In the genomic region with DNA sequence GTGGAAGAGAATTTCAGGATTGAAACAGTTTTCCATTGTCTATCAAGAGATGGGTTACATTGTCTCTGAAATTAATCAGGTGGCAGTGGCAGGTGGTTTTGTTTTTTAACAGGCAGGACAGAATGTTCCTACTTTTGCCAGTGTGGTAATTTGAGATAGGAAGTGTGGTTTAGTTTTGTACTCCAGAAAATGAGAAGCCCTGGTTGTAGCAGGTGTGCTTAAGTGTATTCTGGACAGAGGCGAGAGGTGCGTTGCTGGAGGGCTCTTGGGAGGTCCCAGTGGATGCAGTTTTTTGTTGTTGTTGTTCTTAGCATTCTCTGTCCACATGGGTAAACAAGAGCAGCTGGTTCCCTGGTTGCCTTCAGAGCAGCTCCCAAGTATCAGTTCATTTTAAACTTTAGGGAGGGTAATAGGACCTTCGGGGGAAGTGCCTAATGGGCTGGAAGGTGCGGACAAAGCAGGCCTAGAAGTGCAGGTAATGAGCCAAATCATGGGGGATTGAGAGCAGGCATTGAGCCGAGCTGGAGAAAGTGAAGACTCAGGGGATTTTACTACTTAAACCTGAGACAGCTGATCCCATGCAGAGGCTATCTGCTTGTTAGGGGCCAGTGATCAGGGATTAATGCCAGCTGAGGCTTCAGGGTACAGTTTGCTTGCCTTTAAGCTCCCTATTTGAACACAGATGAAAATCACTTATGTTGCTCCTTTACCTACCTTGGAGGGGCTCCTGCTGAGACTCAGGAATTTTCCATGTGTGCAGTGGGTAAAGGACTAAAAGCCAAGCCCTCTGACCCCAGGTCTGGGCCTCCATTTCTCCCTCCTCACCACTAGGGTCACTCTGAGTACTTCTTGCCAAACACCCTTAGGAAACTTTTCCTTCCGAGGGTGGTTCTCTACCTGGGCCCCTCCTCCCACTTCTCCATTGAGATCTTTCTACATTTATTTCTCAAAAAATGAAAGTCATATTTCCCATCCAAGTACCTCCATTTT, we compare ENCODE assay signal across 14 cellular contexts. TPM values are rescaled to one million over a fixed set of nuclear protein-coding genes. Genes with fewer than 3 reads are reported as not detected.
DNase-seq lines count a peak whose midpoint lies in the region; ATAC-seq and TF ChIP-seq lines count a peak whose summit lies in the region.
"Had no signal": no experiment of that assay in that cellular context is flagged by ENCODE, and none has a peak within 500 bp of the region (broad histone marks: within the 10 kb centered on the region; RNA-seq: fewer than 3 reads in every experiment).

No MANE protein-coding gene starts in this region.

- intact Hi-C loops in dorsolateral prefrontal cortex (cut with DNase I): loop anchor here in 1 of 2 donors (10.0 kb wide), 1 partner anchor 346 kb away; no protein-coding TSS in a partner anchor
- intact Hi-C loops in gastrocnemius medialis (cut with DNase I; ENCODE audit: low total_unique reads): loop anchor here (5.0 to 10.0 kb wide), 3 partner anchors 367 to 758 kb away; a partner anchor contains a TSS

- H3K9me3 ChIP-seq in gastrocnemius medialis: no peaks in the 10 kb centered on the region
- H3K9me3 ChIP-seq: Caco-2, colonic mucosa had no signal

- DNase-seq in NCI-H2029 treated with DMSO at 0.1 percent for 48 hours (lab: John Stamatoyannopoulos, UW) (peak; percentile 74), dorsolateral prefrontal cortex (no peak), gastrocnemius medialis (peak; percentile 47 to 53), NK-92 (lab: John Stamatoyannopoulos, UW; ENCODE audit: unreplicated experiment) (no peak), AML-193 (lab: John Stamatoyannopoulos, UW) (no peak)
- no peak for DNase-seq in stimulated activated naive CD8-positive, alpha-beta T cell treated with anti-CD3 and anti-CD28 coated beads, Interleukin-15, Interleukin-2, amounts not matched to agents 100 U/mL and 50 U/mL, for 24 hours
- DNase-seq: activated CD4-positive, alpha-beta T cell treated with anti-CD3 and anti-CD28 coated beads for 48 hours; activated naive CD4-positive, alpha-beta T cell treated with Interleukin-2 at 50 U/mL for 16 hours; colonic mucosa had no signal

- H3K4me3 ChIP-seq in GM12875 (ENCODE audit: low read depth, low read length): no peak overlapping the region
- H3K4me3 ChIP-seq in dorsolateral prefrontal cortex: no peak overlapping the region
- peak overlapping the region in 2 of 4 donors; percentile 1 to 14 for H3K4me3 ChIP-seq in gastrocnemius medialis
- H3K4me3 ChIP-seq: colonic mucosa, skin epidermis had no signal

- H3K27ac ChIP-seq in dorsolateral prefrontal cortex: peak overlapping the region in 40 of 59 donors; percentile 0 to 73 (median 46)
- H3K27ac ChIP-seq in gastrocnemius medialis: peak overlapping the region; percentile 93 to 95 (median 94)
- H3K27ac ChIP-seq: colonic mucosa, skin epidermis had no signal

- H3K4me1 ChIP-seq in gastrocnemius medialis: peaks cover 37 to 64% of the 10 kb centered on the region in 2 donors
- H3K4me1 ChIP-seq: Caco-2 had no signal

- peak; percentile 68 to 82 for TF ChIP-seq POLR2A in gastrocnemius medialis (IDR thresholded peaks at IDR 0.05)

- H3K36me3 ChIP-seq in gastrocnemius medialis: peaks cover 0 to 25% of the 10 kb centered on the region in 2 donors
- H3K36me3 ChIP-seq: colonic mucosa had no signal

- no peaks in the 10 kb centered on the region for H3K27me3 ChIP-seq in dorsolateral prefrontal cortex
- H3K27me3 ChIP-seq in gastrocnemius medialis: no peaks in the 10 kb centered on the region
- H3K27me3 ChIP-seq: colonic mucosa had no signal

- TF ChIP-seq CTCF in GM12875 (IDR thresholded peaks at IDR 0.05; ENCODE audit: borderline replicate concordance, insufficient read depth, low read depth, low read length) (0 out of 2 replicates have a peak, but pooled peaks have one; percentile 11), dorsolateral prefrontal cortex (IDR thresholded peaks at IDR 0.05 in 54 of 56, conservative IDR thresholded peaks at IDR 0.05 in 2 of 56; ENCODE audit: low read depth in 1 of 56, partially characterized antibody in 56 of 56) (no peak), gastrocnemius medialis (IDR thresholded peaks at IDR 0.05 in 4 of 5, conservative IDR thresholded peaks at IDR 0.05 in 1 of 5) (peak in 3 of 5 experiments; percentile 24 to 45 (median 42))

- in situ Hi-C loops in gastrocnemius medialis (cut with MboI; ENCODE audit: low sequenced_read_pairs in 4 of 4): loop anchor here in 2 of 4 donors (25.0 kb wide), 2 partner anchors 422 to 728 kb away; a partner anchor contains a TSS

- peak; percentile 85 to 88 for ATAC-seq in gastrocnemius medialis
- no peak for ATAC-seq in HG03045 (IDR thresholded peaks at IDR 0.05; ENCODE audit: unreplicated experiment)
- no peak for ATAC-seq in stimulated activated naive CD8-positive, alpha-beta T cell treated with anti-CD3 and anti-CD28 coated beads, Interleukin-15, Interleukin-2, amounts not matched to agents 100 U/mL and 50 U/mL, for 24 hours

RNA-seq across cellular contexts. Expression of a gene that starts 6.1 kb away (rescaled TPM):
- total RNA-seq in dorsolateral prefrontal cortex: 100 to 1,000 TPM in 1 of 120 experiments, 10 to 100 TPM in 119; 18.5 to 126 (median 47.9) TPM
- 10 to 100 TPM; 35.5 to 40.3 (median 37.6) TPM for total RNA-seq in gastrocnemius medialis

RNA-seq across cellular contexts. Expression of a gene that starts 8.2 kb away (rescaled TPM):
- 10 to 100 TPM; 10.1 to 24.4 (median 14.4) TPM for total RNA-seq in dorsolateral prefrontal cortex
- 1 to 10 TPM; 3.0 to 6.7 (median 6.2) TPM for total RNA-seq in gastrocnemius medialis

RNA-seq across cellular contexts. Expression of a gene that starts 26.6 kb away (rescaled TPM):
- total RNA-seq in dorsolateral prefrontal cortex: under 1 TPM in 103 of 120 experiments, not detected in 17; 0.07 to 0.76 (median 0.24) TPM
- total RNA-seq in gastrocnemius medialis: 1 to 10 TPM in 1 of 4 donors, under 1 TPM in 3; 0.46 to 1.1 (median 0.65) TPM

RNA-seq across cellular contexts. Expression of a gene that starts 29.5 kb away (rescaled TPM):
- total RNA-seq in dorsolateral prefrontal cortex: not detected
- total RNA-seq in gastrocnemius medialis: under 1 TPM in 2 of 4 donors, not detected in 2; 0.46 to 0.62 TPM
- total RNA-seq: mesothelial cell of epicardium had no signal

RNA-seq across cellular contexts. Expression of a gene that starts 44.9 kb away (rescaled TPM):
- total RNA-seq in dorsolateral prefrontal cortex (not detected), gastrocnemius medialis (1 to 10 TPM in 1 of 4 donors, under 1 TPM in 1, not detected in 2; 0.81 to 2.8 TPM)

Comparison
In these comparisons a context has a peak if more than half of its experiments do, and no peak if none do; other contexts are left out.
1. CTCF ChIP-seq: peak in GM12875 (single experiment) and gastrocnemius medialis (3 of 5); none in dorsolateral prefrontal cortex (0 of 56).
2. DNase-seq: peak in NCI-H2029 treated with DMSO at 0.1 percent for 48 hours (single experiment) and gastrocnemius medialis (2 of 2); none in dorsolateral prefrontal cortex (0 of 10), NK-92 (single experiment), AML-193 (0 of 2) and stimulated activated naive CD8-positive, alpha-beta T cell treated with anti-CD3 and anti-CD28 coated beads, Interleukin-15, Interleukin-2, amounts not matched to agents 100 U/mL and 50 U/mL, for 24 hours (single experiment).
3. ATAC-seq: peak in gastrocnemius medialis (2 of 2); none in HG03045 (single experiment) and stimulated activated naive CD8-positive, alpha-beta T cell treated with anti-CD3 and anti-CD28 coated beads, Interleukin-15, Interleukin-2, amounts not matched to agents 100 U/mL and 50 U/mL, for 24 hours (single experiment).